21 cellular contexts compared by ENCODE assay signal in the genomic region with DNA sequence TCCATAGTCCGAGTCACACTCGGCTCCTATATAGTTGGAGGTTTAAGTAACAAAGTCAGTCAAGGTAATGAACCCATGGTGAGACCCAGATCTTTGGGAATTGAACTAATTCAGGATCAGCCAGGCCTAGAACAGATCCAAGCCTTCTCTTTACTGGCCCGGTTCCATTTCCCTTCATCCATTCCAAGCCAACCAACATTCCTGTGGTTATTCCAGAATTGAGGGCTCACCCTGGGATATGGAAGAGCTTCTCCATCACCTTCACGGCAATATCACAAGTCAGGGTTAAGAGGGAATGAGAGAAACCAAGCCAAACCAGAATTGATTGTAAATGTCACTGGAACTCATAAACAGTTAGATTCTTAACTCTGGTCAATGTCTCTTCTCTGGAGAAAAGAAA.
"Had no signal": no experiment of that assay in that cellular context is flagged by ENCODE, and none has a peak within 500 bp of the region (broad histone marks: within the 10 kb centered on the region; RNA-seq: fewer than 3 reads in every experiment).

No MANE protein-coding gene starts in this region.

- H3K27me3 Mint-ChIP-seq: progenitor cell of endocrine pancreas had no signal

- H3K9me3 ChIP-seq: adrenal gland, esophagus squamous epithelium, tibial nerve, vagina had no signal

- H3K27ac Mint-ChIP-seq: activated CD4-positive, alpha-beta T cell treated with anti-CD3 and anti-CD28 coated beads for 36 hours; activated naive CD4-positive, alpha-beta T cell treated with anti-CD3 and anti-CD28 coated beads, Interleukin-2, amount 50 U/mL, for 24 hours; effector memory CD8-positive, alpha-beta T cell; progenitor cell of endocrine pancreas; WTC11 had no signal

- H3K4me3 Mint-ChIP-seq: activated CD4-positive, alpha-beta T cell treated with anti-CD3 and anti-CD28 coated beads for 36 hours; activated naive CD4-positive, alpha-beta T cell treated with anti-CD3 and anti-CD28 coated beads, Interleukin-2, amount 50 U/mL, for 24 hours; brain; effector memory CD8-positive, alpha-beta T cell; WTC11 had no signal

- H3K27ac ChIP-seq: adrenal gland, esophagus squamous epithelium, tibial nerve, vagina had no signal

- H3K9me3 Mint-ChIP-seq: activated naive CD4-positive, alpha-beta T cell treated with anti-CD3 and anti-CD28 coated beads, Interleukin-2, amount 50 U/mL, for 24 hours; brain; effector memory CD8-positive, alpha-beta T cell; WTC11 had no signal

- H3K4me1 ChIP-seq: adrenal gland, esophagus squamous epithelium, tibial nerve, vagina had no signal

- H3K27me3 ChIP-seq: adrenal gland, esophagus squamous epithelium, tibial nerve, vagina had no signal

- H3K36me3 Mint-ChIP-seq: activated naive CD4-positive, alpha-beta T cell treated with anti-CD3 and anti-CD28 coated beads, Interleukin-2, amount 50 U/mL, for 24 hours; brain; WTC11 had no signal

- H3K36me3 ChIP-seq: adrenal gland, esophagus squamous epithelium, tibial nerve, vagina had no signal

- DNase-seq: activated CD4-positive, alpha-beta T cell treated with anti-CD3 and anti-CD28 coated beads for 36 hours; activated CD4-positive, alpha-beta T cell treated with anti-CD3 and anti-CD28 coated beads, Interleukin-2, amount 50 U/mL, for 48 hours; activated gamma-delta T cell; adrenal gland; caudate nucleus; effector memory CD8-positive, alpha-beta T cell; esophagus squamous epithelium; foreskin melanocyte; hypothalamus; islet precursor cell; midbrain; stimulated activated CD4-positive, alpha-beta T cell treated with anti-CD3 and anti-CD28 coated beads, Interleukin-2, amount 100 ng/mL, for 24 hours; stimulated activated naive CD4-positive, alpha-beta T cell treated with Interleukin-2 at 50 U/mL for 16 hours; substantia nigra had no signal

- ATAC-seq: activated CD4-positive, alpha-beta T cell treated with anti-CD3 and anti-CD28 coated beads for 36 hours; effector memory CD8-positive, alpha-beta T cell; WTC11 had no signal

- H3K4me3 ChIP-seq: adrenal gland, esophagus squamous epithelium, lung, tibial nerve, vagina had no signal

- H3K4me1 Mint-ChIP-seq: activated CD4-positive, alpha-beta T cell treated with anti-CD3 and anti-CD28 coated beads for 36 hours; activated naive CD4-positive, alpha-beta T cell treated with anti-CD3 and anti-CD28 coated beads, Interleukin-2, amount 50 U/mL, for 24 hours; brain had no signal
